Comparison of ENCODE assay signal across 8 cellular contexts in genomic region chr20:407097-407952, GRCh38. TPM values are rescaled to one million over a fixed set of nuclear protein-coding genes. Genes with fewer than 3 reads are reported as not detected.
DNase-seq lines count a peak whose midpoint lies in the region; ATAC-seq and TF ChIP-seq lines count a peak whose summit lies in the region.

No MANE protein-coding gene starts in this region.

- no peak overlapping the region for H3K9ac ChIP-seq in muscle layer of colon (ENCODE audit: low read length)

- intact Hi-C loops in Caco-2 (cut with micrococcal nuclease; ENCODE audit: unreplicated experiment) (loop anchor here (1.0 kb wide), 1 partner anchor 24 kb away; no protein-coding TSS in a partner anchor), esophagus muscularis mucosa (cut with DNase I) (loop anchor here (5.0 kb wide), 3 partner anchors 55 to 70 kb away; partner anchors contain the start of gene TBC1D20)

- peaks cover 22% of the 10 kb centered on the region for H3K4me1 Mint-ChIP-seq in Caco-2 (ENCODE audit: low read depth, unreplicated experiment)

- ATAC-seq in GM19438 (IDR thresholded peaks at IDR 0.05; ENCODE audit: low read depth, unreplicated experiment) (peak; percentile 47), HG03558 (IDR thresholded peaks at IDR 0.05; ENCODE audit: extremely low read depth, unreplicated experiment) (peak; percentile 39)

- peak overlapping the region; percentile 82 to 97 (median 95) for H3K27ac ChIP-seq in esophagus muscularis mucosa (replicated peaks in 1 of 4)
- H3K27ac ChIP-seq in muscle layer of colon (ENCODE audit: low read depth, low read length): peak overlapping the region; percentile 7

- DNase-seq in Caco-2 (peak; percentile 89 to 90), NCI-H774 (lab: John Stamatoyannopoulos, UW) (peak; percentile 70), activated T-cell treated with anti-CD3 and anti-CD28 coated beads for 4 hours (peak; percentile 29), esophagus muscularis mucosa (ENCODE audit: extremely low spot score) (no peak)
- peak; percentile 9 to 61 for DNase-seq in stimulated activated CD8-positive, alpha-beta memory T cell treated with anti-CD3 and anti-CD28 coated beads, Interleukin-7, amount 100 ng/mL, for 4 hours (ENCODE audit: low read depth in 2 of 2)

- peak overlapping the region; percentile 83 for H3K27ac Mint-ChIP-seq in Caco-2 (ENCODE audit: unreplicated experiment)

- 0 out of 2 replicates have a peak, but pooled peaks cover 3% of the 10 kb centered on the region for H3K36me3 ChIP-seq in Caco-2 (ENCODE audit: control insufficient read depth, insufficient read depth, low read length)
- peaks cover 0 to 26% (median 13%) of the 10 kb centered on the region in 4 donors for H3K36me3 ChIP-seq in esophagus muscularis mucosa
- H3K36me3 ChIP-seq in muscle layer of colon (ENCODE audit: insufficient read depth, low read length): peaks cover 17% of the 10 kb centered on the region

- H3K9me3 ChIP-seq in Caco-2 (no peaks in the 10 kb centered on the region), esophagus muscularis mucosa (no peaks in the 10 kb centered on the region), muscle layer of colon (ENCODE audit: low read length) (no peaks in the 10 kb centered on the region)

- POLR2A ChIA-PET in Caco-2 (lab: Charles Lee): interaction anchor here (0.6 to 1.4 kb wide), 12 partner anchors 24 to 129 kb away, joined by 3 to 17 read pairs (median 6); partner anchors contain the start of genes NRSN2, TBC1D20 and TRIB3

- TSS peak; percentile 81 for BruUV-seq in Caco-2 (replicated peaks; lab: Mats Ljungman, UMichigan)

- TF ChIP-seq EP300 in esophagus muscularis mucosa (IDR thresholded peaks at IDR 0.05): no peak

- peaks cover 48% of the 10 kb centered on the region for H3K36me3 Mint-ChIP-seq in Caco-2 (ENCODE audit: insufficient read depth, unreplicated experiment)

- H3K4me3 ChIP-seq in Caco-2 (ENCODE audit: low read depth, low read length) (peak overlapping the region; percentile 45), esophagus muscularis mucosa (peak overlapping the region; percentile 78 to 99 (median 92)), muscle layer of colon (ENCODE audit: low read depth in 1 of 2, low read length in 2 of 2) (peak overlapping the region; percentile 38 to 52)

- TF ChIP-seq POLR2A in esophagus muscularis mucosa (IDR thresholded peaks at IDR 0.05; ENCODE audit: low read depth): no peak

- H3K27me3 Mint-ChIP-seq in Caco-2 (ENCODE audit: insufficient read depth, unreplicated experiment): no peaks in the 10 kb centered on the region

- H3K4me1 ChIP-seq in Caco-2 (peaks cover 24% of the 10 kb centered on the region), esophagus muscularis mucosa (peaks cover 16 to 31% (median 29%) of the 10 kb centered on the region in 4 donors), muscle layer of colon (ENCODE audit: insufficient read depth, low read length) (peaks cover 21% of the 10 kb centered on the region)

- H3K27me3 ChIP-seq in Caco-2 (replicated peaks; ENCODE audit: control insufficient read depth, insufficient read depth, low read length): no peaks in the 10 kb centered on the region
- H3K27me3 ChIP-seq in esophagus muscularis mucosa: no peaks in the 10 kb centered on the region
- no peaks in the 10 kb centered on the region for H3K27me3 ChIP-seq in muscle layer of colon (ENCODE audit: control insufficient read depth in 1 of 2, insufficient read depth in 2 of 2, low read length in 2 of 2)

- peak; percentile 20 to 43 for TF ChIP-seq CTCF in Caco-2 (IDR thresholded peaks at IDR 0.05; ENCODE audit: insufficient read depth in 1 of 2, low read depth in 1 of 2, low read length in 1 of 2, severe bottlenecking in 1 of 2, unreplicated experiment in 1 of 2)
- peak in 2 of 3 experiments; percentile 5 to 6 for TF ChIP-seq CTCF in esophagus muscularis mucosa (IDR thresholded peaks at IDR 0.05)

- no peaks in the 10 kb centered on the region for H3K9me3 Mint-ChIP-seq in Caco-2 (ENCODE audit: unreplicated experiment)

- peak overlapping the region; percentile 77 for H3K4me3 Mint-ChIP-seq in Caco-2 (ENCODE audit: unreplicated experiment)

- 12% methylated on average over 29 of the region's 45 CpGs for WGBS in esophagus muscularis mucosa

- CTCF ChIA-PET in Caco-2 (lab: Charles Lee): interaction anchor here (0.5 to 1.3 kb wide), 8 partner anchors 24 to 101 kb away, joined by 3 to 13 read pairs (median 5); no protein-coding TSS in a partner anchor

RNA-seq across cellular contexts. Expression of gene RBCK1, which starts 0.8 kb away (rescaled TPM):
- 103 and 111 TPM in 2 replicates for total RNA-seq in Caco-2 (2022)
- total RNA-seq in esophagus muscularis mucosa: 10 to 100 TPM; 75.7 to 85.6 (median 80.7) TPM

RNA-seq across cellular contexts. Expression of gene TRIB3, which starts 26.8 kb away (rescaled TPM):
- 113 and 132 TPM in 2 replicates for total RNA-seq in Caco-2 (2022)
- total RNA-seq in esophagus muscularis mucosa: 1 to 10 TPM in 3 of 4 donors, under 1 TPM in 1; 0.83 to 6.8 (median 4.0) TPM

RNA-seq across cellular contexts. Expression of gene TBC1D20, which starts 55.0 kb away (rescaled TPM):
- total RNA-seq in Caco-2 (2022) (30.0 and 35.8 TPM in 2 replicates), esophagus muscularis mucosa (10 to 100 TPM; 34.9 to 47.7 (median 41.7) TPM)

Comparison
In these comparisons a context has a peak if more than half of its experiments do, and no peak if none do; other contexts are left out.
1. RNA of gene TRIB3, which starts 26.8 kb away (total RNA-seq): 113 to 132 TPM in Caco-2; 0.83 to 6.8 TPM in esophagus muscularis mucosa; every median in the first group is over 10 times any median in the second.
2. Peak in every context shown above with its lines, with median percentiles within 50 percentile points of each other: H3K4me3 ChIP-seq.